8 cellular contexts compared by ENCODE assay signal in genomic region chr14:77375973-77376372, GRCh38. TPM values are rescaled to one million over a fixed set of nuclear protein-coding genes. Genes with fewer than 3 reads are reported as not detected.
DNase-seq lines count a peak whose midpoint lies in the region; ATAC-seq, FAIRE-seq and TF ChIP-seq lines count a peak whose summit lies in the region.

No MANE protein-coding gene starts in this region.

- no peaks in the 10 kb centered on the region for H3K9me2 ChIP-seq in neural cell (ENCODE audit: insufficient read depth, low read length)

- H2AFZ ChIP-seq in KMS-11 (ENCODE audit: low read depth) (peak overlapping the region; percentile 94), neural cell (ENCODE audit: low read depth, low read length) (peak overlapping the region; percentile 49)

- H3K4me1 ChIP-seq in KMS-11 (ENCODE audit: low read depth, poor library complexity, severe bottlenecking): peaks cover 12% of the 10 kb centered on the region

- no peaks in the 10 kb centered on the region for H3F3A ChIP-seq in neural cell (ENCODE audit: insufficient read depth, low read length, poor library complexity, severe bottlenecking)

- H3K9ac ChIP-seq in KMS-11 (peak overlapping the region; percentile 73), neural cell (ENCODE audit: low read length) (peak overlapping the region; percentile 90)

- no peak for TF ChIP-seq EP300 in neural cell (conservative IDR thresholded peaks at IDR 0.05; ENCODE audit: poor library complexity, severe bottlenecking)

- H3K36me3 ChIP-seq in KMS-11 (ENCODE audit: insufficient read depth) (no peaks in the 10 kb centered on the region), neural cell (ENCODE audit: insufficient read depth, low read length) (no peaks in the 10 kb centered on the region)

- DNase-seq in coronary artery (ENCODE audit: low spot score) (no peak), cortex of kidney (lab: John Stamatoyannopoulos, UW) (no peak), D721Med (ENCODE audit: insufficient read length, low spot score) (no peak), NCI-H774 (lab: John Stamatoyannopoulos, UW) (no peak)

- H4K20me1 ChIP-seq in KMS-11 (ENCODE audit: insufficient read depth): no peaks in the 10 kb centered on the region
- H4K20me1 ChIP-seq in neural cell (ENCODE audit: insufficient read depth): no peaks in the 10 kb centered on the region

- H3K79me2 ChIP-seq in KMS-11 (ENCODE audit: insufficient read depth, low read depth) (no peaks in the 10 kb centered on the region), neural cell (replicated peaks; ENCODE audit: insufficient read depth, low read length) (peaks cover 11% of the 10 kb centered on the region)

- no peak for TF ChIP-seq RAD21 in neural cell (conservative IDR thresholded peaks at IDR 0.05)

- TF ChIP-seq CTCF in C4-2B (conservative IDR thresholded peaks at IDR 0.05) (no peak), KMS-11 (conservative IDR thresholded peaks at IDR 0.05; ENCODE audit: low read depth, low read length) (no peak), coronary artery (IDR thresholded peaks at IDR 0.05) (no peak), neural cell (IDR thresholded peaks at IDR 0.05; ENCODE audit: poor library complexity, severe bottlenecking) (no peak), D721Med (IDR thresholded peaks at IDR 0.05; ENCODE audit: insufficient read depth, missing control alignments) (no peak)

- H3K4me2 ChIP-seq in KMS-11 (peak overlapping the region; percentile 66), neural cell (ENCODE audit: low read length) (peak overlapping the region; percentile 58)

- H3K4me3 ChIP-seq in KMS-11 (IDR thresholded peaks at IDR 0.05; ENCODE audit: insufficient read depth, low read depth, low read length): no peak overlapping the region
- H3K4me3 ChIP-seq in coronary artery: peak overlapping the region; percentile 83
- peak overlapping the region; percentile 92 for H3K4me3 ChIP-seq in neural cell (ENCODE audit: low read length)

- H3K27ac ChIP-seq in C4-2B (peak overlapping the region; percentile 75), KMS-11 (peak overlapping the region; percentile 58; the same call in 1 of the 2 replicates), coronary artery (peak overlapping the region in 1 of 2 donors; percentile 86), neural cell (ENCODE audit: low read length) (peak overlapping the region; percentile 93)

- no peak for FAIRE-seq in D721Med (lab: Jason Lieb, UNC)

- H3K27me3 ChIP-seq in KMS-11 (ENCODE audit: insufficient read depth, low read depth): no peaks in the 10 kb centered on the region
- H3K27me3 ChIP-seq in neural cell (ENCODE audit: insufficient read depth, low read depth, low read length): no peaks in the 10 kb centered on the region

- no peak for ATAC-seq in HG03571 (IDR thresholded peaks at IDR 0.05; ENCODE audit: unreplicated experiment)

- no peaks in the 10 kb centered on the region for H3K9me3 ChIP-seq in neural cell (ENCODE audit: low read length)

TF ChIP-seq in neural cell, 6 proteins besides CTCF, POLR2A, EP300 and RAD21:
- TF ChIP-seq MXI1 (conservative IDR thresholded peaks at IDR 0.05; ENCODE audit: poor library complexity, severe bottlenecking) (no peak), TAF1 (IDR thresholded peaks at IDR 0.05; ENCODE audit: low read depth) (no peak), SMC3 (conservative IDR thresholded peaks at IDR 0.05; ENCODE audit: poor library complexity) (no peak), REST (IDR thresholded peaks at IDR 0.05; ENCODE audit: borderline replicate concordance) (no peak), POLR2AphosphoS5 (IDR thresholded peaks at IDR 0.05) (no peak), EZH2 (IDR thresholded peaks at IDR 0.05; ENCODE audit: borderline replicate concordance, insufficient read depth, low read length, poor library complexity, severe bottlenecking) (no peak)
TF ChIP-seq in neural cell: peak in this region for 0.

RNA-seq across cellular contexts. Expression of gene TMED8, which starts 0.9 kb away (rescaled TPM):
- polyA plus RNA-seq in neural cell: 15.6 and 16.5 TPM in 2 replicates
- 36.0 and 39.2 TPM in 2 replicates for polyA minus RNA-seq in neural cell

RNA-seq across cellular contexts. Expression of gene SAMD15, which starts 1.2 kb away (rescaled TPM):
- polyA plus RNA-seq in neural cell: 2.8 and 5.8 TPM in 2 replicates
- 12.7 and 13.3 TPM in 2 replicates for polyA minus RNA-seq in neural cell

RNA-seq across cellular contexts. Expression of gene NOXRED1, which starts 47.4 kb away (rescaled TPM):
- 0.19 and 0.68 TPM in 2 replicates for polyA plus RNA-seq in neural cell
- 0.49 and 0.81 TPM in 2 replicates for polyA minus RNA-seq in neural cell

RNA-seq across cellular contexts. Expression of gene GSTZ1, which starts 55.1 kb away (rescaled TPM):
- polyA plus RNA-seq in neural cell: 17.4 and 34.1 TPM in 2 replicates
- 14.4 and 17.8 TPM in 2 replicates for polyA minus RNA-seq in neural cell

RNA-seq across cellular contexts. Expression of gene POMT2, which starts 55.3 kb away (rescaled TPM):
- 9.6 and 11.5 TPM in 2 replicates for polyA plus RNA-seq in neural cell
- 11.1 and 14.1 TPM in 2 replicates for polyA minus RNA-seq in neural cell
